ENCODE assay signal across 16 cellular contexts in the genomic region with DNA sequence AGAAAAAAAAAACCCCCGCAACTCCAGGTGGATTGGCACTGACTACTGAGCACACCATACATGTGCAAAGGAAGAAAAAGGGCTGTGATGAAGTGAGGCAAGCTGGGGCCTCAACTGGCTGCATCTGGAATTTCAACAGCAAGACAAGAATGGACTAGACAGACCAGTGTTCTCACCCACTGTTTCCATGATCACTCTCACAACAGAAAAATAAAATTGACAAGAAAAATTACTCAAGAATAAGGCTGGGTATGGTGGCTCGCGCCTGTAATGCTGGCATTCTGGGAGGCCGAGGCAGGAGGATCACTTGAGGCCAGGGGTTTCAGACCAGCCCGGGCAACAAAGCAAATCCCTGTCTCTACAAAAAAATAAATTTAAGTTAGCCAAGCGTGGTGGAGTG. TPM values are rescaled to one million over a fixed set of nuclear protein-coding genes. Genes with fewer than 3 reads are reported as not detected.
DNase-seq lines count a peak whose midpoint lies in the region; ATAC-seq, FAIRE-seq and TF ChIP-seq lines count a peak whose summit lies in the region.
"Had no signal": no experiment of that assay in that cellular context is flagged by ENCODE, and none has a peak within 500 bp of the region (broad histone marks: within the 10 kb centered on the region; RNA-seq: fewer than 3 reads in every experiment).

No MANE protein-coding gene starts in this region.

- H3K4me1 Mint-ChIP-seq in CD4-positive, alpha-beta T cell (ENCODE audit: low read depth) = peaks cover 86% of the 10 kb centered on the region
- H3K4me1 Mint-ChIP-seq in activated CD4-positive, alpha-beta memory T cell treated with anti-CD3 and anti-CD28 coated beads, Interleukin-2, amount 10 ng/mL, durations not matched to agents 7 days and 5 days = peaks cover 80% of the 10 kb centered on the region

- H3K9me3 Mint-ChIP-seq in CD4-positive, alpha-beta T cell = no peaks in the 10 kb centered on the region
- no peaks in the 10 kb centered on the region for H3K9me3 Mint-ChIP-seq in activated CD4-positive, alpha-beta memory T cell treated with anti-CD3 and anti-CD28 coated beads, Interleukin-2, amount 10 ng/mL, durations not matched to agents 7 days and 5 days

- no peak overlapping the region for H3K4me3 Mint-ChIP-seq in CD4-positive, alpha-beta T cell
- H3K4me3 Mint-ChIP-seq in activated CD4-positive, alpha-beta memory T cell treated with anti-CD3 and anti-CD28 coated beads, Interleukin-2, amount 10 ng/mL, durations not matched to agents 7 days and 5 days = no peak overlapping the region

- no peak for FAIRE-seq in keratinocyte (lab: Jason Lieb, UNC)
- FAIRE-seq: GM18507 had no signal

- H3K4me3 ChIP-seq in AG10803 (ENCODE audit: low read length) (no peak overlapping the region), keratinocyte (ENCODE audit: control insufficient read depth in 2 of 3, extremely low read depth in 1 of 3, insufficient read depth in 2 of 3, low read depth in 1 of 3, low read length in 3 of 3) (no peak overlapping the region)
- H3K4me3 ChIP-seq: thyroid gland had no signal

- peaks cover 99% of the 10 kb centered on the region for H3K79me2 ChIP-seq in keratinocyte (ENCODE audit: control insufficient read depth, insufficient read depth, low read length)

- TF ChIP-seq CTCF in AG10803 (conservative IDR thresholded peaks at IDR 0.05; ENCODE audit: low read length) (no peak), keratinocyte (optimal IDR thresholded peaks at IDR 0.05 in 1 of 3, IDR thresholded peaks at IDR 0.05 in 1 of 3, conservative IDR thresholded peaks at IDR 0.05 in 1 of 3; ENCODE audit: extremely low read depth in 1 of 3, insufficient read depth in 2 of 3, low read length in 3 of 3) (peak in 1 of 3 experiments; percentile 12)
- TF ChIP-seq CTCF in CD4-positive, alpha-beta T cell (IDR thresholded peaks at IDR 0.05) = no peak

- dilution Hi-C loops in keratinocyte (cut with MboI; ENCODE audit: extremely low pct_ligation_motif_present, low sequenced_read_pairs) = no loop called here

- no peak overlapping the region for H2AFZ ChIP-seq in keratinocyte (ENCODE audit: control insufficient read depth, low read length)
- H2AFZ ChIP-seq: parathyroid adenoma had no signal

- POLR2A ChIA-PET in CD4-positive, alpha-beta T cell (lab: Charles Lee) = no interaction called here
- POLR2A ChIA-PET in activated CD4-positive, alpha-beta memory T cell treated with anti-CD3 and anti-CD28 coated beads, Interleukin-2, amount 10 ng/mL, durations not matched to agents 7 days and 5 days (lab: Charles Lee) = interaction anchor here (1.3 kb wide), 1 partner anchor 297 kb away, joined by 4 read pairs; no protein-coding TSS in a partner anchor

- ATAC-seq in CD4-positive, alpha-beta T cell (ENCODE audit: poor library complexity) = no peak
- no peak for ATAC-seq in HG02571 (IDR thresholded peaks at IDR 0.05; ENCODE audit: unreplicated experiment)

- no peak overlapping the region for H3K27ac ChIP-seq in CD4-positive, alpha-beta T cell (ENCODE audit: low read depth, low read length)
- H3K27ac ChIP-seq in keratinocyte (ENCODE audit: control insufficient read depth, insufficient read depth, low read length) = peak overlapping the region; percentile 46

- H4K20me1 ChIP-seq in keratinocyte (ENCODE audit: control insufficient read depth, extremely low read depth, insufficient read depth, low read length) = peaks cover 6% of the 10 kb centered on the region

- H3K4me1 ChIP-seq in keratinocyte (ENCODE audit: control insufficient read depth, extremely low read depth, insufficient read depth, low read length) = peaks cover 16% of the 10 kb centered on the region

- no peak overlapping the region for H3K4me2 ChIP-seq in keratinocyte (ENCODE audit: control insufficient read depth, extremely low read depth, insufficient read depth, low read depth, low read length)

- H3K9ac ChIP-seq in keratinocyte (ENCODE audit: control insufficient read depth, extremely low read depth, insufficient read depth, low read length) = peak overlapping the region; percentile 39
- H3K9ac ChIP-seq: parathyroid adenoma had no signal

- H3K36me3 ChIP-seq in keratinocyte (ENCODE audit: control insufficient read depth in 2 of 2, extremely low read depth in 1 of 2, insufficient read depth in 2 of 2, low read length in 2 of 2) = peaks cover 39 to 56% of the 10 kb centered on the region in 2 experiments

- no peaks in the 10 kb centered on the region for H3K9me3 ChIP-seq in CD4-positive, alpha-beta T cell (ENCODE audit: control insufficient read depth, low read length)
- H3K9me3 ChIP-seq in keratinocyte (ENCODE audit: control insufficient read depth, low read depth, low read length) = no peaks in the 10 kb centered on the region
- H3K9me3 ChIP-seq: thyroid gland had no signal

- peak; percentile 42 for DNase-seq in AG10803 (ENCODE audit: low read depth)
- no peak for DNase-seq in CD4-positive, alpha-beta T cell
- no peak for DNase-seq in activated CD4-positive, alpha-beta memory T cell treated with anti-CD3 and anti-CD28 coated beads, Interleukin-2, amount 10 ng/mL, durations not matched to agents 7 days and 5 days
- no peak for DNase-seq in keratinocyte (ENCODE audit: low read depth, low spot score)
- no peak for DNase-seq in AG08396 (ENCODE audit: low spot score)
- no peak for DNase-seq in glomerular visceral epithelial cell (ENCODE audit: extremely low spot score)
- DNase-seq in cardiac septum (ENCODE audit: low spot score) = no peak
- DNase-seq: DMS53, kidney glomerular epithelial cell, midbrain, NCI-H2081 treated with DMSO at 0.1 percent for 48 hours, NCI-H748 treated with DMSO at 0.1 percent for 48 hours, thyroid gland had no signal

- peak overlapping the region; percentile 100 for H3K27ac Mint-ChIP-seq in CD4-positive, alpha-beta T cell
- H3K27ac Mint-ChIP-seq in activated CD4-positive, alpha-beta memory T cell treated with anti-CD3 and anti-CD28 coated beads, Interleukin-2, amount 10 ng/mL, durations not matched to agents 7 days and 5 days = peak overlapping the region; percentile 29

- peaks cover 100% of the 10 kb centered on the region for H3K36me3 Mint-ChIP-seq in CD4-positive, alpha-beta T cell (ENCODE audit: low read depth)
- H3K36me3 Mint-ChIP-seq in activated CD4-positive, alpha-beta memory T cell treated with anti-CD3 and anti-CD28 coated beads, Interleukin-2, amount 10 ng/mL, durations not matched to agents 7 days and 5 days (ENCODE audit: low read depth) = peaks cover 86% of the 10 kb centered on the region

- no peaks in the 10 kb centered on the region for H3K27me3 ChIP-seq in CD4-positive, alpha-beta T cell (ENCODE audit: control insufficient read depth, insufficient read depth, low read length)
- H3K27me3 ChIP-seq in keratinocyte (ENCODE audit: control insufficient read depth, extremely low read depth, insufficient read depth, low read length) = no peaks in the 10 kb centered on the region
- H3K27me3 ChIP-seq: thyroid gland had no signal

- intact Hi-C loops in CD4-positive, alpha-beta T cell (cut with DNase I, micrococcal nuclease) = loop anchor here (1.0 to 10.0 kb wide), 7 partner anchors 47 to 620 kb away; no protein-coding TSS in a partner anchor
- intact Hi-C loops in cardiac septum (cut with DNase I) = loop anchor here (5.0 kb wide), 2 partner anchors 47 to 487 kb away; no protein-coding TSS in a partner anchor

- peaks cover 2% of the 10 kb centered on the region for H3K9me1 ChIP-seq in keratinocyte (ENCODE audit: control insufficient read depth, extremely low read depth, insufficient read depth, low read length)

- CTCF ChIA-PET in CD4-positive, alpha-beta T cell (lab: Charles Lee) = no interaction called here
- CTCF ChIA-PET in activated CD4-positive, alpha-beta memory T cell treated with anti-CD3 and anti-CD28 coated beads, Interleukin-2, amount 10 ng/mL, durations not matched to agents 7 days and 5 days (lab: Charles Lee) = interaction anchor here (0.7 to 1.4 kb wide), 3 partner anchors 323 to 365 kb away, joined by 3 to 4 read pairs (median 3); no protein-coding TSS in a partner anchor

- no peaks in the 10 kb centered on the region for H3K27me3 Mint-ChIP-seq in CD4-positive, alpha-beta T cell
- H3K27me3 Mint-ChIP-seq in activated CD4-positive, alpha-beta memory T cell treated with anti-CD3 and anti-CD28 coated beads, Interleukin-2, amount 10 ng/mL, durations not matched to agents 7 days and 5 days = no peaks in the 10 kb centered on the region

RNA-seq across cellular contexts. Expression of a gene that starts 18.8 kb away (rescaled TPM):
- total RNA-seq in CD4-positive, alpha-beta T cell = 10 to 100 TPM; 83.5 to 87.4 TPM
- total RNA-seq in activated CD4-positive, alpha-beta memory T cell treated with anti-CD3 and anti-CD28 coated beads, Interleukin-2, amount 10 ng/mL, durations not matched to agents 7 days and 5 days = 10 to 100 TPM; 89.5 to 90.4 TPM
- polyA plus RNA-seq in keratinocyte = 16.9 to 19.1 TPM (median 17.3 TPM) in 3 replicates
- polyA plus RNA-seq in keratinocyte (2011; ENCODE audit: low read depth) = 13.1 TPM
- 7.4 and 10.7 TPM in 2 replicates for polyA plus RNA-seq in keratinocyte (2011; cell fraction: cytosol; rRNA removed)
- polyA plus RNA-seq in keratinocyte (2011; cell fraction: nucleus; rRNA removed) = 25.3 and 32.5 TPM in 2 replicates
- 23.6 and 26.4 TPM in 2 replicates for polyA plus RNA-seq in keratinocyte (2012; ENCODE audit: low replicate concordance)
- polyA minus RNA-seq in keratinocyte = 33.8 to 58.6 TPM (median 48.4 TPM) in 3 replicates
- polyA minus RNA-seq in keratinocyte (2011; cell fraction: cytosol; rRNA and poly(A)+ RNA removed) = 14.0 TPM
- polyA minus RNA-seq in keratinocyte (2011; cell fraction: nucleus; rRNA and poly(A)+ RNA removed) = 53.1 and 94.6 TPM in 2 replicates
- total RNA-seq in cardiac septum = 10.7 TPM
